ENCODE assay signal across 22 cellular contexts in the genomic region with DNA sequence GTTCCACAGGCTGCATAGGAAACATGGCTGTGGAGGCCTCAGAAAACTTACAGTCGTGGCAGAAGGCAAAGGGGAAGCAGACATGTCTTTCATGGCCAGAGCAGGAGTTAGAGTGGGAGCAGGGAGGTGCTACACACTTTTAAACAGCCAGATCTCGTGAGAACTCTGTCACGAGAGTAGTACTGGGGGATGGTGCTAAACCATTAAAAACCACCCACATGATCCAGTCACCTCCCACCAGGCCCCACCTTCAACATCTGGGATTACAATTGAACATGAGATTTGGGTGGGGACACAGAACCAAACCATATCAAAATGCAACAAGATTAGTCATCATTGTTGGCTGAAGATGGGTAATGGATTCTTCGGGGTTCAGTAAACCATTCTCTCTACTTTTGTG.
A peak's percentile ranks its signal among the peaks of the same experiment; 100 is the strongest.
DNase-seq lines count a peak whose midpoint lies in the region; FAIRE-seq and TF ChIP-seq lines count a peak whose summit lies in the region.
"Had no signal": no experiment of that assay in that cellular context is flagged by ENCODE, and none has a peak within 500 bp of the region (broad histone marks: within the 10 kb centered on the region; RNA-seq: fewer than 3 reads in every experiment).

No MANE protein-coding gene starts in this region.

- H3K27ac ChIP-seq in right atrium auricular region: peak overlapping the region; percentile 0 to 5
- no peak overlapping the region for H3K27ac ChIP-seq in MM.1S (ENCODE audit: low read length)
- H3K27ac ChIP-seq: BLaER1 had no signal

- H3K4me2 ChIP-seq in MM.1S (ENCODE audit: low read depth, low read length): no peak overlapping the region
- H3K4me2 ChIP-seq: BLaER1 had no signal

- H3K9me3 Mint-ChIP-seq in CD14-positive monocyte: peaks cover 0 to 4% (median 0%) of the 10 kb centered on the region in 7 donors
- H3K9me3 Mint-ChIP-seq: CD4-positive, alpha-beta T cell; CD8-positive, alpha-beta T cell had no signal

- intact Hi-C loops in cardiac septum (cut with DNase I) (no loop called here), CD14-positive monocyte (cut with micrococcal nuclease) (loop anchor here in 1 of 2 donors (10.0 kb wide), 1 partner anchor 68 kb away; a partner anchor contains a TSS)

- no peaks in the 10 kb centered on the region for H3K79me2 ChIP-seq in MM.1S (ENCODE audit: low read length)

- H2AFZ ChIP-seq in MM.1S (ENCODE audit: low read length): no peak overlapping the region

- no peaks in the 10 kb centered on the region for H3K36me3 Mint-ChIP-seq in CD14-positive monocyte
- H3K36me3 Mint-ChIP-seq: CD8-positive, alpha-beta T cell had no signal

- no peaks in the 10 kb centered on the region for H3K9me2 ChIP-seq in MM.1S (replicated peaks; ENCODE audit: insufficient read depth, low read length)

- H3K4me3 Mint-ChIP-seq in CD14-positive monocyte: no peak overlapping the region
- H3K4me3 Mint-ChIP-seq: CD4-positive, alpha-beta T cell; CD8-positive, alpha-beta T cell had no signal

- H3K4me1 Mint-ChIP-seq in CD14-positive monocyte: peaks cover 15% of the 10 kb centered on the region

- peak overlapping the region in 1 of 7 donors; percentile 31 for H3K27ac Mint-ChIP-seq in CD14-positive monocyte
- H3K27ac Mint-ChIP-seq: CD4-positive, alpha-beta T cell; CD8-positive, alpha-beta T cell had no signal

- no peak overlapping the region for H3K9ac ChIP-seq in MM.1S (ENCODE audit: low read length)
- H3K9ac ChIP-seq: BLaER1 had no signal

- H3K4me1 ChIP-seq in right atrium auricular region (peaks cover 0 to 28% of the 10 kb centered on the region in 2 donors), MM.1S (ENCODE audit: low read length) (peaks cover 25% of the 10 kb centered on the region)

- H3K4me3 ChIP-seq in right atrium auricular region (no peak overlapping the region), fibroblast of mammary gland (ENCODE audit: control insufficient read depth, low read depth, low read length) (no peak overlapping the region), MM.1S (ENCODE audit: low read length) (no peak overlapping the region)
- H3K4me3 ChIP-seq: BLaER1, GM12878 had no signal

- H4K20me1 ChIP-seq in MM.1S (ENCODE audit: insufficient read depth, low read length): no peaks in the 10 kb centered on the region
- H4K20me1 ChIP-seq: BLaER1 had no signal

- peaks cover 8% of the 10 kb centered on the region for H3K36me3 ChIP-seq in right atrium auricular region
- H3K36me3 ChIP-seq in MM.1S (replicated peaks; ENCODE audit: insufficient read depth, low read length): no peaks in the 10 kb centered on the region
- H3K36me3 ChIP-seq: BLaER1 had no signal

- 0 out of 2 replicates have a peak, but pooled peaks cover 8% of the 10 kb centered on the region for H3F3A ChIP-seq in MM.1S (ENCODE audit: insufficient read depth, low read length)

- TF ChIP-seq POLR2A in GM12892 (IDR thresholded peaks at IDR 0.05; ENCODE audit: low read depth, low read length): no peak

- FAIRE-seq in GM12892 (lab: Jason Lieb, UNC): no peak
- FAIRE-seq: A204.1, D721Med, G401.6, GM12878, GM19239 had no signal

- DNase-seq in right atrium auricular region (ENCODE audit: low spot score): no peak
- DNase-seq in cardiac septum (ENCODE audit: low spot score): no peak
- DNase-seq in NCI-H69 (lab: John Stamatoyannopoulos, UW): peak; percentile 8
- peak; percentile 27 for DNase-seq in fibroblast of mammary gland (ENCODE audit: low read depth)
- no peak for DNase-seq in GM12892 (ENCODE audit: insufficient read length)
- DNase-seq in MM.1S: no peak
- DNase-seq in CD14-positive monocyte (ENCODE audit: low spot score): no peak
- DNase-seq: 8988T; ACHN; BE2C; C1 segment of cervical spinal cord; Caco-2; Calu3; CD4-positive, alpha-beta T cell; CD8-positive, alpha-beta T cell; DMS79 treated with DMSO at 0.1 percent for 48 hours had no signal

- H3K27me3 Mint-ChIP-seq in CD14-positive monocyte (ENCODE audit: low read depth in 3 of 3): peaks cover 0 to 3% (median 0%) of the 10 kb centered on the region in 3 donors
- H3K27me3 Mint-ChIP-seq: CD4-positive, alpha-beta T cell had no signal

- TF ChIP-seq CTCF in right atrium auricular region (IDR thresholded peaks at IDR 0.05) (no peak), fibroblast of mammary gland (conservative IDR thresholded peaks at IDR 0.05; ENCODE audit: control insufficient read depth, insufficient read depth, low read depth, low read length) (no peak), MM.1S (IDR thresholded peaks at IDR 0.05; ENCODE audit: low read length) (no peak), CD14-positive monocyte (IDR thresholded peaks at IDR 0.05) (no peak)

- no peaks in the 10 kb centered on the region for H3K9me3 ChIP-seq in right atrium auricular region
- H3K9me3 ChIP-seq in MM.1S (replicated peaks; ENCODE audit: insufficient read depth, low read length): no peaks in the 10 kb centered on the region
- H3K9me3 ChIP-seq: BE2C, BLaER1, Caco-2 had no signal

- no peaks in the 10 kb centered on the region for H3K27me3 ChIP-seq in right atrium auricular region
- no peaks in the 10 kb centered on the region for H3K27me3 ChIP-seq in MM.1S (replicated peaks; ENCODE audit: insufficient read depth, low read length)
- H3K27me3 ChIP-seq: BE2C, BLaER1 had no signal

Comparison
In these comparisons a context has a peak if more than half of its experiments do, and no peak if none do; other contexts are left out.
1. DNase-seq: peak in NCI-H69 (single experiment) and fibroblast of mammary gland (single experiment); none in right atrium auricular region (single experiment), cardiac septum (single experiment), GM12892 (single experiment), MM.1S (single experiment) and CD14-positive monocyte (single experiment).